In genomic region chr6:57174511-57174907, GRCh38 we compare ENCODE assay signal across 10 cellular contexts. TPM values are rescaled to one million over a fixed set of nuclear protein-coding genes. Genes with fewer than 3 reads are reported as not detected.
DNase-seq lines count a peak whose midpoint lies in the region; ATAC-seq, FAIRE-seq and TF ChIP-seq lines count a peak whose summit lies in the region.
"Had no signal": no experiment of that assay in that cellular context is flagged by ENCODE, and none has a peak within 500 bp of the region (broad histone marks: within the 10 kb centered on the region; RNA-seq: fewer than 3 reads in every experiment).

No MANE protein-coding gene starts in this region.

- H3K27me3 ChIP-seq in Karpas-422 (ENCODE audit: low read length) = no peaks in the 10 kb centered on the region
- H3K27me3 ChIP-seq in psoas muscle (ENCODE audit: insufficient read depth in 3 of 3, low read length in 2 of 3) = no peaks in the 10 kb centered on the region

- H3K36me3 ChIP-seq in Karpas-422 (ENCODE audit: insufficient read depth, low read length) (peaks cover 9% of the 10 kb centered on the region; the same call in 1 of the 2 replicates), psoas muscle (ENCODE audit: insufficient read depth in 1 of 2, low read depth in 1 of 2) (no peaks in the 10 kb centered on the region)

- no peak for FAIRE-seq in frontal cortex (lab: Jason Lieb, UNC)

- H3K4me2 ChIP-seq in Karpas-422 (ENCODE audit: low read depth, low read length, poor library complexity, severe bottlenecking) = peak overlapping the region; percentile 92

- H3K4me3 ChIP-seq in Karpas-422 (ENCODE audit: low read length) (peak overlapping the region; percentile 82), coronary artery (peak overlapping the region; percentile 76), psoas muscle (peak overlapping the region; percentile 89)

- TF ChIP-seq CTCF in coronary artery (IDR thresholded peaks at IDR 0.05) = no peak
- no peak for TF ChIP-seq CTCF in psoas muscle (IDR thresholded peaks at IDR 0.05)

- intact Hi-C loops in psoas muscle (cut with DNase I) = loop anchor here in 1 of 2 donors (10.0 kb wide), 2 partner anchors 140 to 270 kb away; partner anchors contain the start of gene PRIM2

- no peak for ATAC-seq in psoas muscle
- ATAC-seq in GM18870 (IDR thresholded peaks at IDR 0.05; ENCODE audit: unreplicated experiment) = no peak
- no peak for ATAC-seq in HG02852 (IDR thresholded peaks at IDR 0.05; ENCODE audit: unreplicated experiment)

- H4K20me1 ChIP-seq in Karpas-422 (ENCODE audit: insufficient read depth, low read depth, low read length) = no peaks in the 10 kb centered on the region

- 81 to 94% (median 88%) methylated on average over 3 of the region's 3 CpGs for WGBS in psoas muscle, 3 donors

- peaks cover 38% of the 10 kb centered on the region for H3K4me1 ChIP-seq in Karpas-422 (ENCODE audit: low read length)
- H3K4me1 ChIP-seq in psoas muscle = peaks cover 31% of the 10 kb centered on the region

- H3K79me2 ChIP-seq in Karpas-422 (ENCODE audit: low read length) = peaks cover 78% of the 10 kb centered on the region

- no peak overlapping the region for H2AFZ ChIP-seq in Karpas-422 (ENCODE audit: low read length)

- peak overlapping the region; percentile 95 for H3K9ac ChIP-seq in Karpas-422 (ENCODE audit: low read length)

- peak overlapping the region; percentile 74 for H3K27ac ChIP-seq in Karpas-422 (ENCODE audit: low read length)
- peak overlapping the region; percentile 92 to 96 for H3K27ac ChIP-seq in coronary artery
- H3K27ac ChIP-seq in psoas muscle = peak overlapping the region; percentile 93

- no peaks in the 10 kb centered on the region for H3K9me3 ChIP-seq in Karpas-422 (ENCODE audit: low read length)
- H3K9me3 ChIP-seq in psoas muscle = no peaks in the 10 kb centered on the region

- peak; percentile 5 for DNase-seq in ELR (ENCODE audit: low read depth)
- no peak for DNase-seq in Karpas-422
- DNase-seq in coronary artery (ENCODE audit: low spot score) = no peak
- no peak for DNase-seq in psoas muscle
- no peak for DNase-seq in frontal cortex (ENCODE audit: low spot score in 2 of 2)
- no peak for DNase-seq in SK-N-DZ (ENCODE audit: low spot score)
- DNase-seq: amygdala, T-helper 9 cell had no signal

- no peaks in the 10 kb centered on the region for H3K9me2 ChIP-seq in Karpas-422 (replicated peaks; ENCODE audit: insufficient read depth, low read length)

RNA-seq across cellular contexts. Expression of gene BAG2, which starts 2.4 kb away (rescaled TPM):
- total RNA-seq in Karpas-422 (2014; rRNA removed; shearing (Covaris generic); ENCODE audit: low replicate concordance) = 9.0 and 19.5 TPM in 2 replicates
- 1 to 10 TPM; 7.3 to 9.3 (median 8.5) TPM for total RNA-seq in psoas muscle
- polyA plus RNA-seq in psoas muscle = 10 to 100 TPM in 1 of 3 donors, 1 to 10 TPM in 2; 5.8 to 17.6 (median 6.4) TPM
- 1.6 TPM for total RNA-seq in frontal cortex
- 6.3 and 8.2 TPM in 2 replicates for polyA plus RNA-seq in SK-N-DZ (2014; cell fraction: cytosol; rRNA removed)
- polyA plus RNA-seq in SK-N-DZ (2014; cell fraction: nucleus; rRNA removed) = 4.4 and 5.0 TPM in 2 replicates

RNA-seq across cellular contexts. Expression of gene RAB23, which starts 47.6 kb away (rescaled TPM):
- 2.8 and 3.9 TPM in 2 replicates for total RNA-seq in Karpas-422 (2014; rRNA removed; shearing (Covaris generic); ENCODE audit: low replicate concordance)
- total RNA-seq in psoas muscle (10 to 100 TPM in 1 of 4 donors, 1 to 10 TPM in 3; 5.9 to 10.1 (median 6.0) TPM), frontal cortex (34.2 TPM)
- polyA plus RNA-seq in psoas muscle = 10 to 100 TPM in 1 of 3 donors, 1 to 10 TPM in 2; 3.9 to 14.1 (median 4.3) TPM
- polyA plus RNA-seq in SK-N-DZ (2014; cell fraction: cytosol; rRNA removed) = 23.2 and 25.0 TPM in 2 replicates
- polyA plus RNA-seq in SK-N-DZ (2014; cell fraction: nucleus; rRNA removed) = 14.4 TPM in 2 replicates
